In genomic region chr19:14117668-14118164, GRCh38 we compare ENCODE assay signal across 1 cellular context.
A peak's percentile ranks its signal among the peaks of the same experiment; 100 is the strongest.
TF ChIP-seq lines count a peak whose summit lies in the region.

Gene PRKACA, minus strand, starts transcription at chr19:14117762. Its CDS starts 215 bp downstream, at chr19:14117547.

TF ChIP-seq in K562, 482 proteins besides CTCF, POLR2A, EP300 and RAD21 (continued from another document and continues in another):
- TF ChIP-seq, protein P1, sequence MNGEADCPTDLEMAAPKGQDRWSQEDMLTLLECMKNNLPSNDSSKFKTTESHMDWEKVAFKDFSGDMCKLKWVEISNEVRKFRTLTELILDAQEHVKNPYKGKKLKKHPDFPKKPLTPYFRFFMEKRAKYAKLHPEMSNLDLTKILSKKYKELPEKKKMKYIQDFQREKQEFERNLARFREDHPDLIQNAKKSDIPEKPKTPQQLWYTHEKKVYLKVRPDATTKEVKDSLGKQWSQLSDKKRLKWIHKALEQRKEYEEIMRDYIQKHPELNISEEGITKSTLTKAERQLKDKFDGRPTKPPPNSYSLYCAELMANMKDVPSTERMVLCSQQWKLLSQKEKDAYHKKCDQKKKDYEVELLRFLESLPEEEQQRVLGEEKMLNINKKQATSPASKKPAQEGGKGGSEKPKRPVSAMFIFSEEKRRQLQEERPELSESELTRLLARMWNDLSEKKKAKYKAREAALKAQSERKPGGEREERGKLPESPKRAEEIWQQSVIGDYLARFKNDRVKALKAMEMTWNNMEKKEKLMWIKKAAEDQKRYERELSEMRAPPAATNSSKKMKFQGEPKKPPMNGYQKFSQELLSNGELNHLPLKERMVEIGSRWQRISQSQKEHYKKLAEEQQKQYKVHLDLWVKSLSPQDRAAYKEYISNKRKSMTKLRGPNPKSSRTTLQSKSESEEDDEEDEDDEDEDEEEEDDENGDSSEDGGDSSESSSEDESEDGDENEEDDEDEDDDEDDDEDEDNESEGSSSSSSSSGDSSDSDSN (IDR thresholded peaks at IDR 0.05; ENCODE audit: borderline replicate concordance in 1 of 2, low read depth in 2 of 2, low read length in 2 of 2): no peak
- TF ChIP-seq, protein P2, sequence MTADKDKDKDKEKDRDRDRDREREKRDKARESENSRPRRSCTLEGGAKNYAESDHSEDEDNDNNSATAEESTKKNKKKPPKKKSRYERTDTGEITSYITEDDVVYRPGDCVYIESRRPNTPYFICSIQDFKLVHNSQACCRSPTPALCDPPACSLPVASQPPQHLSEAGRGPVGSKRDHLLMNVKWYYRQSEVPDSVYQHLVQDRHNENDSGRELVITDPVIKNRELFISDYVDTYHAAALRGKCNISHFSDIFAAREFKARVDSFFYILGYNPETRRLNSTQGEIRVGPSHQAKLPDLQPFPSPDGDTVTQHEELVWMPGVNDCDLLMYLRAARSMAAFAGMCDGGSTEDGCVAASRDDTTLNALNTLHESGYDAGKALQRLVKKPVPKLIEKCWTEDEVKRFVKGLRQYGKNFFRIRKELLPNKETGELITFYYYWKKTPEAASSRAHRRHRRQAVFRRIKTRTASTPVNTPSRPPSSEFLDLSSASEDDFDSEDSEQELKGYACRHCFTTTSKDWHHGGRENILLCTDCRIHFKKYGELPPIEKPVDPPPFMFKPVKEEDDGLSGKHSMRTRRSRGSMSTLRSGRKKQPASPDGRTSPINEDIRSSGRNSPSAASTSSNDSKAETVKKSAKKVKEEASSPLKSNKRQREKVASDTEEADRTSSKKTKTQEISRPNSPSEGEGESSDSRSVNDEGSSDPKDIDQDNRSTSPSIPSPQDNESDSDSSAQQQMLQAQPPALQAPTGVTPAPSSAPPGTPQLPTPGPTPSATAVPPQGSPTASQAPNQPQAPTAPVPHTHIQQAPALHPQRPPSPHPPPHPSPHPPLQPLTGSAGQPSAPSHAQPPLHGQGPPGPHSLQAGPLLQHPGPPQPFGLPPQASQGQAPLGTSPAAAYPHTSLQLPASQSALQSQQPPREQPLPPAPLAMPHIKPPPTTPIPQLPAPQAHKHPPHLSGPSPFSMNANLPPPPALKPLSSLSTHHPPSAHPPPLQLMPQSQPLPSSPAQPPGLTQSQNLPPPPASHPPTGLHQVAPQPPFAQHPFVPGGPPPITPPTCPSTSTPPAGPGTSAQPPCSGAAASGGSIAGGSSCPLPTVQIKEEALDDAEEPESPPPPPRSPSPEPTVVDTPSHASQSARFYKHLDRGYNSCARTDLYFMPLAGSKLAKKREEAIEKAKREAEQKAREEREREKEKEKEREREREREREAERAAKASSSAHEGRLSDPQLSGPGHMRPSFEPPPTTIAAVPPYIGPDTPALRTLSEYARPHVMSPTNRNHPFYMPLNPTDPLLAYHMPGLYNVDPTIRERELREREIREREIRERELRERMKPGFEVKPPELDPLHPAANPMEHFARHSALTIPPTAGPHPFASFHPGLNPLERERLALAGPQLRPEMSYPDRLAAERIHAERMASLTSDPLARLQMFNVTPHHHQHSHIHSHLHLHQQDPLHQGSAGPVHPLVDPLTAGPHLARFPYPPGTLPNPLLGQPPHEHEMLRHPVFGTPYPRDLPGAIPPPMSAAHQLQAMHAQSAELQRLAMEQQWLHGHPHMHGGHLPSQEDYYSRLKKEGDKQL (CRISPR knock-in tag; IDR thresholded peaks at IDR 0.05; ENCODE audit: borderline replicate concordance): no peak
- TF ChIP-seq NR4A1 (CRISPR knock-in tag; IDR thresholded peaks at IDR 0.05) (no peak), NR4A1 (tag; IDR thresholded peaks at IDR 0.05) (no peak), MLLT1 (IDR thresholded peaks at IDR 0.05) (peak in 1 of 2 experiments; percentile 98; a peak in 2 of 4 replicates), PRDM10 (IDR thresholded peaks at IDR 0.05; ENCODE audit: partially characterized antibody) (peak; percentile 45), LCOR (CRISPR knock-in tag; IDR thresholded peaks at IDR 0.05) (no peak), SP2 (IDR thresholded peaks at IDR 0.05; ENCODE audit: extremely low read depth, low read depth, low read length, poor library complexity, severe bottlenecking) (peak; percentile 96), MEIS2 (IDR thresholded peaks at IDR 0.05; ENCODE audit: partially characterized antibody) (peak; percentile 22), NRF1 (conservative IDR thresholded peaks at IDR 0.05 in 1 of 2, IDR thresholded peaks at IDR 0.05 in 1 of 2) (peak; percentile 68 to 79), GABPA (tag; conservative IDR thresholded peaks at IDR 0.05; ENCODE audit: low read depth) (peak; percentile 31; the same call in 1 of the 2 replicates), CAMTA2 (CRISPR knock-in tag; conservative IDR thresholded peaks at IDR 0.05) (no peak), MIER1 (IDR thresholded peaks at IDR 0.05; ENCODE audit: low read depth) (no peak), CTBP1 (IDR thresholded peaks at IDR 0.05; ENCODE audit: borderline replicate concordance) (peak; percentile 97), CHD2 (IDR thresholded peaks at IDR 0.05; ENCODE audit: low read depth, low read length) (peak; percentile 94), ZNF41 (CRISPR knock-in tag; conservative IDR thresholded peaks at IDR 0.05) (no peak)
- TF ChIP-seq, protein P3, sequence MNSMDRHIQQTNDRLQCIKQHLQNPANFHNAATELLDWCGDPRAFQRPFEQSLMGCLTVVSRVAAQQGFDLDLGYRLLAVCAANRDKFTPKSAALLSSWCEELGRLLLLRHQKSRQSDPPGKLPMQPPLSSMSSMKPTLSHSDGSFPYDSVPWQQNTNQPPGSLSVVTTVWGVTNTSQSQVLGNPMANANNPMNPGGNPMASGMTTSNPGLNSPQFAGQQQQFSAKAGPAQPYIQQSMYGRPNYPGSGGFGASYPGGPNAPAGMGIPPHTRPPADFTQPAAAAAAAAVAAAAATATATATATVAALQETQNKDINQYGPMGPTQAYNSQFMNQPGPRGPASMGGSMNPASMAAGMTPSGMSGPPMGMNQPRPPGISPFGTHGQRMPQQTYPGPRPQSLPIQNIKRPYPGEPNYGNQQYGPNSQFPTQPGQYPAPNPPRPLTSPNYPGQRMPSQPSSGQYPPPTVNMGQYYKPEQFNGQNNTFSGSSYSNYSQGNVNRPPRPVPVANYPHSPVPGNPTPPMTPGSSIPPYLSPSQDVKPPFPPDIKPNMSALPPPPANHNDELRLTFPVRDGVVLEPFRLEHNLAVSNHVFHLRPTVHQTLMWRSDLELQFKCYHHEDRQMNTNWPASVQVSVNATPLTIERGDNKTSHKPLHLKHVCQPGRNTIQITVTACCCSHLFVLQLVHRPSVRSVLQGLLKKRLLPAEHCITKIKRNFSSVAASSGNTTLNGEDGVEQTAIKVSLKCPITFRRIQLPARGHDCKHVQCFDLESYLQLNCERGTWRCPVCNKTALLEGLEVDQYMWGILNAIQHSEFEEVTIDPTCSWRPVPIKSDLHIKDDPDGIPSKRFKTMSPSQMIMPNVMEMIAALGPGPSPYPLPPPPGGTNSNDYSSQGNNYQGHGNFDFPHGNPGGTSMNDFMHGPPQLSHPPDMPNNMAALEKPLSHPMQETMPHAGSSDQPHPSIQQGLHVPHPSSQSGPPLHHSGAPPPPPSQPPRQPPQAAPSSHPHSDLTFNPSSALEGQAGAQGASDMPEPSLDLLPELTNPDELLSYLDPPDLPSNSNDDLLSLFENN (IDR thresholded peaks at IDR 0.05; ENCODE audit: low read depth in 2 of 2, low read length in 2 of 2): no peak
- TF ChIP-seq, protein P4, sequence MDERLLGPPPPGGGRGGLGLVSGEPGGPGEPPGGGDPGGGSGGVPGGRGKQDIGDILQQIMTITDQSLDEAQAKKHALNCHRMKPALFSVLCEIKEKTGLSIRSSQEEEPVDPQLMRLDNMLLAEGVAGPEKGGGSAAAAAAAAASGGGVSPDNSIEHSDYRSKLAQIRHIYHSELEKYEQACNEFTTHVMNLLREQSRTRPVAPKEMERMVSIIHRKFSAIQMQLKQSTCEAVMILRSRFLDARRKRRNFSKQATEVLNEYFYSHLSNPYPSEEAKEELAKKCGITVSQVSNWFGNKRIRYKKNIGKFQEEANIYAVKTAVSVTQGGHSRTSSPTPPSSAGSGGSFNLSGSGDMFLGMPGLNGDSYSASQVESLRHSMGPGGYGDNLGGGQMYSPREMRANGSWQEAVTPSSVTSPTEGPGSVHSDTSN (CRISPR knock-in tag; IDR thresholded peaks at IDR 0.05; ENCODE audit: low read depth): peak; percentile 91
- TF ChIP-seq, protein P4 (tag; conservative IDR thresholded peaks at IDR 0.05; ENCODE audit: low read depth): peak; percentile 94
